In the genomic region with DNA sequence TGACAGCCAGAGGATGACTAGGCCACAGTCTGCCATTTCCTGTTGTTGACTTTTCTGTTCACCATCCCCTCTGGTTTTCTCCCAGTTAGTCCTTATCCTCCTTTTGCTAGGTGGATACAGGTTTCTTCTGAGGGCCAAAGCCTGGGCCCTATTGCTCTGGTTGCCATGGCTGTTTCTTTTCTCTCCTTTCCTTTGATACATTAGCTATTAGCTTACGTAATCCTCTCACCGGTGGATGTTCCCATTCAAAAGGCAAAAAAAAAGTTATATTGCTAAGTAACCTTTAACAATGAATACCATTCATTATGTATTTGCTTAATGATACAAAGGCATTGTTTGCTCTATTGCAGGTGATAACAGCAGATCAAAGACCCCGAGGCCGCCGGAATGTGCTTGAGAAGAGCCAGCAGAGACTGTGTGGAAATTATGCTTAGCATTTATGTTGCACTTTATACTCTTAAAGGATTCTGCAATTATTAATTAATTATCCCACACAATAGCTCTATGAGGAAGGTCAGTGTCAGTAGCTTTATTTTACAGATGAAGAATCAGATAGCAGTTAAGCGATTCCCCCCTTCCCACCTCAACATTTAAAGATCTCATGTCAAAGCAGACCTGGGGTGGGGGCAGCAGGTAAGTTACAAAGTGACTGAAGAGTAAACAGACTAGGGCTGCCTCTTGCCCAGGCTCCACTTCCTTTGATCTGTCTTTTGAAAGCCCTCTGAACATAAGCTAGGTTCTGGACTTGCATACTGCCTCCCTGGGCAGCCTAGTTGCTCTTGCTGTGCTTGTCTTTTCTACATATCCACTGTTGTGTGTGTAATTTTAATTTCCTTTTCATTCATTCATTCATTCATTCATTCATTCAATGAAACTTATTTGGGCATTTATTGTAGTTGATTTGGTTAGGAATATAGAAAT, we compare ENCODE assay signal across 1 cellular context.
TF ChIP-seq lines count a peak whose summit lies in the region.

No MANE protein-coding gene starts in this region.

TF ChIP-seq in IMR-90, 13 proteins besides CTCF, POLR2A, EP300 and RAD21 (continued from another document):
- TF ChIP-seq SMC3 (IDR thresholded peaks at IDR 0.05; ENCODE audit: low read depth, low read length) (no peak), RCOR1 (IDR thresholded peaks at IDR 0.05; ENCODE audit: insufficient replicate concordance, low read length) (no peak), FOS (IDR thresholded peaks at IDR 0.05; ENCODE audit: low read depth, low read length) (no peak), CHD1 (IDR thresholded peaks at IDR 0.05; ENCODE audit: low read depth, low read length) (no peak), MAFK (IDR thresholded peaks at IDR 0.05; ENCODE audit: low read depth, low read length) (no peak), CEBPB (IDR thresholded peaks at IDR 0.05; ENCODE audit: low read depth, low read length) (no peak), BHLHE40 (IDR thresholded peaks at IDR 0.05; ENCODE audit: low read depth, low read length) (no peak), MAZ (IDR thresholded peaks at IDR 0.05; ENCODE audit: borderline replicate concordance, low read depth, low read length) (no peak)
- TF ChIP-seq, protein P1, sequence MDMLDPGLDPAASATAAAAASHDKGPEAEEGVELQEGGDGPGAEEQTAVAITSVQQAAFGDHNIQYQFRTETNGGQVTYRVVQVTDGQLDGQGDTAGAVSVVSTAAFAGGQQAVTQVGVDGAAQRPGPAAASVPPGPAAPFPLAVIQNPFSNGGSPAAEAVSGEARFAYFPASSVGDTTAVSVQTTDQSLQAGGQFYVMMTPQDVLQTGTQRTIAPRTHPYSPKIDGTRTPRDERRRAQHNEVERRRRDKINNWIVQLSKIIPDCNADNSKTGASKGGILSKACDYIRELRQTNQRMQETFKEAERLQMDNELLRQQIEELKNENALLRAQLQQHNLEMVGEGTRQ (IDR thresholded peaks at IDR 0.05; ENCODE audit: low read depth, low read length) = no peak
